Comparison of ENCODE assay signal across 1 cellular context in the genomic region with DNA sequence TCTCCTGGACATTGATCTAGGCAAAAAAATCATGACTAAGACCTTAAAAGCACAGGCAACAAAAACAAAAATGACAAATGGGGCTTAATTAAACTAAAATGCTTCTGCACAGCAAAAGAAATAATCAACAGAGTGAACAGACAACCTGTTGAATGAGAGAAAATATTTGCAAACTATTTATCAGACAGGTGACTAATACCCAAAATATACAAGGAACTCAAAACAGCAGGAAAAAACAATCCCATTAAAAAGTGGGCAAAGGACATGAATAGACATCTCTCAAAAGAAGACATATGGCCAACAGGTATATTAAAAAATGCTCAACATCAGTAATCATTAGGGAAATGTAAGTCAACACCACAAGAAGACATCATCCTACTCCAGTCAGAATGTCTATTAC.
TF ChIP-seq lines count a peak whose summit lies in the region.

No MANE protein-coding gene starts in this region.

TF ChIP-seq in HEK293, 187 proteins besides CTCF, POLR2A, EP300 and RAD21 (continued from another document):
- TF ChIP-seq GFI1B (tag by site-specific recombination; IDR thresholded peaks at IDR 0.05) (no peak), SCRT2 (tag by site-specific recombination; IDR thresholded peaks at IDR 0.05) (peak; percentile 79), ZNF707 (tag by site-specific recombination; IDR thresholded peaks at IDR 0.05) (no peak), ZNF426 (tag by site-specific recombination; IDR thresholded peaks at IDR 0.05) (no peak)
